Comparison of ENCODE assay signal across 1 cellular context in the genomic region with DNA sequence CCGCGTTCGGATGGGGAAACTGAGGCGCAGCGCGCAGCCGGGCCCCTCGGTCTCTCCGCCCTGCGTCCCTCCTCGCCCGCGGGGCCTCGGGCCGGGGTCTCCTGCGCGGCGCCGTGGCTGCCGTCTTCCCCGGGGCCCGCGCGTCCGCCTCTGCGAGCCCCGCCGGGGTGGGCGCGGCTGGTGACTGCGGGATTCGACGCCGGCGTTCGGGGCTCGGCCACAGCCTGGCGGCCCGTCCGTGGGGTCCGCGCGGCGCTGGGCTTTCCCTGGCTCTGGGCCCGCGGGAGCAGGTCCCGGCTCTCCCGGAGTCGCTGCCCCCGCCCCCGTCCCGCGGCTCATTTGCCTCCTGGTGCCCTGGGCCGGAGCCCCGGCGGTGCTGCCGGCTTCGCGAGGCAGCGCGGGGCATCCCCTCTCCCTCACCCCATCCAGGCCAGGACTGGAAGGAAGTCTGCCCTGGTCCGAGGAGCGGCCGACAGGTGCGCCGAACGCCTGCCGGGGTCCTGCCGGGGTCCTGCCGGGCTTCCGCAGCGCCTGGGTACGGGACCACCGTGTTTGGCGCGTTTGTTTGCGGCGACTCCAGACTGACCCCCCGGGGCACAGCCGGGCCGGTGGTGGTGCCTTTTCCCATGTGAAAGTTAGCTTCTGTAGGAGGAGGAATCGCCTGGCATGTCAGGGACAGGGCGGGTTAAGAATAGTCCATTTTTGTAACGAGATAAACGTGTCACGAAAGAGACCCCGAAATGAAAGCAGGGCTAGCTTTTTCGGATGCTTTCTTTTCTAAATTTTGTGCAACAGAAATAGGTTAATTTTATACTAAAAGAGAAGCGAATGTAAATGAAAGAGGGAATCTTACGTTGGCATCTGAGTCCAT.
TF ChIP-seq lines count a peak whose summit lies in the region.

No MANE protein-coding gene starts in this region.

TF ChIP-seq in HEK293, 187 proteins besides CTCF, POLR2A, EP300 and RAD21 (continued from another document):
- no peak for TF ChIP-seq PRDM6 (tag by site-specific recombination; IDR thresholded peaks at IDR 0.05)
- TF ChIP-seq KLF10 (tag by site-specific recombination; IDR thresholded peaks at IDR 0.05), result no peak
- no peak for TF ChIP-seq ZNF473 (tag by site-specific recombination; IDR thresholded peaks at IDR 0.05)
- TF ChIP-seq ZNF335 (tag by site-specific recombination; conservative IDR thresholded peaks at IDR 0.05), result peak; percentile 14; the same call in 1 of the 2 replicates
- TF ChIP-seq ZBTB10 (tag by site-specific recombination; IDR thresholded peaks at IDR 0.05), result no peak
- no peak for TF ChIP-seq ZSCAN16 (tag by site-specific recombination; IDR thresholded peaks at IDR 0.05)
- TF ChIP-seq, protein P1, sequence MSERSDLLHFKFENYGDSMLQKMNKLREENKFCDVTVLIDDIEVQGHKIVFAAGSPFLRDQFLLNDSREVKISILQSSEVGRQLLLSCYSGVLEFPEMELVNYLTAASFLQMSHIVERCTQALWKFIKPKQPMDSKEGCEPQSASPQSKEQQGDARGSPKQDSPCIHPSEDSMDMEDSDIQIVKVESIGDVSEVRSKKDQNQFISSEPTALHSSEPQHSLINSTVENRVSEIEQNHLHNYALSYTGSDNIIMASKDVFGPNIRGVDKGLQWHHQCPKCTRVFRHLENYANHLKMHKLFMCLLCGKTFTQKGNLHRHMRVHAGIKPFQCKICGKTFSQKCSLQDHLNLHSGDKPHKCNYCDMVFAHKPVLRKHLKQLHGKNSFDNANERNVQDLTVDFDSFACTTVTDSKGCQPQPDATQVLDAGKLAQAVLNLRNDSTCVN (tag by site-specific recombination; optimal IDR thresholded peaks at IDR 0.05), result peak; percentile 12
- no peak for TF ChIP-seq MZF1 (tag by site-specific recombination; IDR thresholded peaks at IDR 0.05; ENCODE audit: borderline replicate concordance)
- no peak for TF ChIP-seq ZNF221 (tag by site-specific recombination; IDR thresholded peaks at IDR 0.05; ENCODE audit: borderline replicate concordance)
- no peak for TF ChIP-seq ZNF157 (tag by site-specific recombination; IDR thresholded peaks at IDR 0.05)
- no peak for TF ChIP-seq ZNF571 (tag by site-specific recombination; IDR thresholded peaks at IDR 0.05)
- no peak for TF ChIP-seq ZNF777 (tag by site-specific recombination; IDR thresholded peaks at IDR 0.05; ENCODE audit: borderline replicate concordance)
- TF ChIP-seq ZNF830 (tag by site-specific recombination; IDR thresholded peaks at IDR 0.05; ENCODE audit: low read depth), result no peak
- no peak for TF ChIP-seq PRDM10 (tag by site-specific recombination; IDR thresholded peaks at IDR 0.05)
- TF ChIP-seq GLIS1 (tag by site-specific recombination; IDR thresholded peaks at IDR 0.05), result peak; percentile 72
- TF ChIP-seq, protein P2, sequence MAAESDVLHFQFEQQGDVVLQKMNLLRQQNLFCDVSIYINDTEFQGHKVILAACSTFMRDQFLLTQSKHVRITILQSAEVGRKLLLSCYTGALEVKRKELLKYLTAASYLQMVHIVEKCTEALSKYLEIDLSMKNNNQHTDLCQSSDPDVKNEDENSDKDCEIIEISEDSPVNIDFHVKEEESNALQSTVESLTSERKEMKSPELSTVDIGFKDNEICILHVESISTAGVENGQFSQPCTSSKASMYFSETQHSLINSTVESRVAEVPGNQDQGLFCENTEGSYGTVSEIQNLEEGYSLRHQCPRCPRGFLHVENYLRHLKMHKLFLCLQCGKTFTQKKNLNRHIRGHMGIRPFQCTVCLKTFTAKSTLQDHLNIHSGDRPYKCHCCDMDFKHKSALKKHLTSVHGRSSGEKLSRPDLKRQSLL (tag by site-specific recombination; IDR thresholded peaks at IDR 0.05), result no peak
- TF ChIP-seq, protein P3, sequence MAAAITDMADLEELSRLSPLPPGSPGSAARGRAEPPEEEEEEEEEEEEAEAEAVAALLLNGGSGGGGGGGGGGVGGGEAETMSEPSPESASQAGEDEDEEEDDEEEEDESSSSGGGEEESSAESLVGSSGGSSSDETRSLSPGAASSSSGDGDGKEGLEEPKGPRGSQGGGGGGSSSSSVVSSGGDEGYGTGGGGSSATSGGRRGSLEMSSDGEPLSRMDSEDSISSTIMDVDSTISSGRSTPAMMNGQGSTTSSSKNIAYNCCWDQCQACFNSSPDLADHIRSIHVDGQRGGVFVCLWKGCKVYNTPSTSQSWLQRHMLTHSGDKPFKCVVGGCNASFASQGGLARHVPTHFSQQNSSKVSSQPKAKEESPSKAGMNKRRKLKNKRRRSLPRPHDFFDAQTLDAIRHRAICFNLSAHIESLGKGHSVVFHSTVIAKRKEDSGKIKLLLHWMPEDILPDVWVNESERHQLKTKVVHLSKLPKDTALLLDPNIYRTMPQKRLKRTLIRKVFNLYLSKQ (tag by site-specific recombination; IDR thresholded peaks at IDR 0.05; ENCODE audit: borderline replicate concordance), result no peak
- TF ChIP-seq GLIS2 (tag by site-specific recombination; IDR thresholded peaks at IDR 0.05), result peak; percentile 45; the same call in 1 of the 2 replicates
- TF ChIP-seq ZNF692 (tag by site-specific recombination; IDR thresholded peaks at IDR 0.05), result no peak
- TF ChIP-seq ZNF639 (tag by site-specific recombination; IDR thresholded peaks at IDR 0.05), result no peak
